In the genomic region with DNA sequence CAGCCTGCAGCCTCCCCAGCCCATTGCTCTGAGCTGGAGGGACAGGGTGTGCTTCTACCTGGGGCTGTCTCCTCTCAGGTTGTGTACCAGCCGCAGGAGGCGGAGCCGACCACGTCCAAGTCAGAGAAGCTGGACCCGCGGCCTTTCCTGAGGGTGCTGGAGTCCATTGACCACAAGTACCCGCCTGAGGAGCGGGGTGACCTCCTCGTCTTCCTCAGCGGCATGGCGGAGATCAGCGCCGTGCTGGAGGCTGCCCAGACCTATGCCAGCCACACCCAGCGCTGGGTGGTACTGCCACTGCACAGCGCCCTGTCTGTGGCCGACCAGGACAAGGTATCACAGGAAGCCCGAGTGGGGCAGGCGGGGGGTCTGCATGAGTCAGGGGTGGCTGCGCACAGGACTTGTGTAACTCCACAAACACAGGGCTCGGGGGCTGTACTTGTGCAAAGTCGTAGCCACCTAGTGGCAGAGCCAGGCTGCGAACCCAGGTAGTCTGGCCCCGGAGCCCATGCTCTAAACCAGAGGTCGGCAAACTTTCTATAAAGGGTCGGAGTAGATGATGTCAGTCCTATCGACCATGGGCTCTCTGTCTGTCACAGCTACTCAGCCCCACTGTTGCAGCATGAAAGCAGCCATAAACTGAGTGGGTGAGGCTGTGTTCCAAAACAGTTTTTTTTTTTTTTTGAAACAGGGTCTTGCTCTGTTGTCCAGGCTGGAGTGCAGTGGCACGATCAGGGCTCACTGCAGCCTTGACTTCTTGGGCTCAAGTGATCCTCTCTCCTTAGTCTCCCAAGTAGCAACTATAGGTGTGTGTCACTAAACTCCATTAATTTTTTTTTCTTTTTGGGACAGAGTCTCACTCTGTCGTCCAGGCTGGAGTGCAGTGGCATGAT, we compare ENCODE assay signal across 16 cellular contexts. TPM values are rescaled to one million over a fixed set of nuclear protein-coding genes. Genes with fewer than 3 reads are reported as not detected.
DNase-seq lines count a peak whose midpoint lies in the region; TF ChIP-seq lines count a peak whose summit lies in the region.
"Had no signal": no experiment of that assay in that cellular context is flagged by ENCODE, and none has a peak within 500 bp of the region (broad histone marks: within the 10 kb centered on the region; RNA-seq: fewer than 3 reads in every experiment).

No MANE protein-coding gene starts in this region.

- no peak overlapping the region for H2AFZ ChIP-seq in H9 (ENCODE audit: low read length)

- H3K9ac ChIP-seq in H9 (ENCODE audit: extremely low read depth, insufficient read length, low read length): no peak overlapping the region

- no peak overlapping the region for H2BK12ac ChIP-seq in H9 (ENCODE audit: insufficient read length, low read depth, low read length)

- TF ChIP-seq CTCF in H9 (conservative IDR thresholded peaks at IDR 0.05) (peak; percentile 67), astrocyte of the cerebellum (IDR thresholded peaks at IDR 0.05; ENCODE audit: low read depth, low read length, missing control alignments) (peak; percentile 32), neural crest cell (conservative IDR thresholded peaks at IDR 0.05) (peak; percentile 31), GM20000 (IDR thresholded peaks at IDR 0.05; ENCODE audit: extremely low read depth, missing control alignments) (no peak)

- H3K27ac ChIP-seq in H9 (ENCODE audit: insufficient read length, low read depth, low read length): no peak overlapping the region
- H3K27ac ChIP-seq: prostate gland had no signal

- H3K36me3 Mint-ChIP-seq in H9 (ENCODE audit: insufficient read depth in 1 of 3, low read depth in 3 of 3) (peaks cover 75 to 95% (median 94%) of the 10 kb centered on the region in 3 experiments), neural crest cell (ENCODE audit: low read depth) (peaks cover 28% of the 10 kb centered on the region)
- H3K36me3 Mint-ChIP-seq in activated CD4-positive, alpha-beta memory T cell treated with anti-CD3 and anti-CD28 coated beads for 36 hours: peaks cover 67% of the 10 kb centered on the region

- WGBS in H9 (ENCODE audit: extremely low coverage, insufficient read length, low lambda C conversion rate): no CpG with 5 or more reads among the region's 28 CpGs

- no peak overlapping the region for H2AK5ac ChIP-seq in H9 (ENCODE audit: insufficient read length, low read length)

- H3K4me1 ChIP-seq in H9 (ENCODE audit: insufficient read depth, low read length): no peaks in the 10 kb centered on the region
- H3K4me1 ChIP-seq: prostate gland had no signal

- H3K27me3 ChIP-seq in H9 (ENCODE audit: insufficient read depth, low read length): no peaks in the 10 kb centered on the region

- H3K14ac ChIP-seq in H9 (ENCODE audit: insufficient read depth, low read length): no peak overlapping the region

- no peaks in the 10 kb centered on the region for H3K9me3 Mint-ChIP-seq in H9
- no peaks in the 10 kb centered on the region for H3K9me3 Mint-ChIP-seq in neural crest cell
- H3K9me3 Mint-ChIP-seq in activated CD4-positive, alpha-beta memory T cell treated with anti-CD3 and anti-CD28 coated beads for 36 hours: no peaks in the 10 kb centered on the region
- H3K9me3 Mint-ChIP-seq: memory B cell had no signal

- H4K91ac ChIP-seq in H9 (ENCODE audit: insufficient read length, low read depth, low read length): no peak overlapping the region

- DNase-seq in DMS 273 (lab: John Stamatoyannopoulos, UW; ENCODE audit: unreplicated experiment) (peak; percentile 30), DMS 273 treated with DMSO at 0.1 percent for 48 hours (lab: John Stamatoyannopoulos, UW) (no peak), H9 (peak; percentile 64), astrocyte of the cerebellum (ENCODE audit: low read depth) (no peak), neural crest cell (ENCODE audit: low read depth, low spot score) (no peak), GM20000 (ENCODE audit: low spot score) (no peak), NCI-H510A (lab: John Stamatoyannopoulos, UW) (no peak)
- DNase-seq in activated CD4-positive, alpha-beta memory T cell treated with anti-CD3 and anti-CD28 coated beads for 36 hours: no peak
- DNase-seq: hippocampal formation, NCI-H146, substantia nigra, T-helper 2 cell had no signal

- no peak overlapping the region for H2BK15ac ChIP-seq in H9 (ENCODE audit: low read depth, low read length)

- H3K4ac ChIP-seq in H9 (ENCODE audit: low read depth, low read length): no peak overlapping the region

- H3K4me1 Mint-ChIP-seq in H9 (peaks cover 0 to 2% of the 10 kb centered on the region in 2 experiments; a peak in 1 of 4 replicates), neural crest cell (no peaks in the 10 kb centered on the region)
- peaks cover 8% of the 10 kb centered on the region for H3K4me1 Mint-ChIP-seq in activated CD4-positive, alpha-beta memory T cell treated with anti-CD3 and anti-CD28 coated beads for 36 hours (ENCODE audit: low read depth)

- intact Hi-C loops in activated CD4-positive, alpha-beta memory T cell treated with anti-CD3 and anti-CD28 coated beads for 36 hours (cut with micrococcal nuclease): no loop called here

- H3K27me3 Mint-ChIP-seq in H9 (ENCODE audit: low read depth): no peaks in the 10 kb centered on the region
- no peaks in the 10 kb centered on the region for H3K27me3 Mint-ChIP-seq in neural crest cell (ENCODE audit: low read depth)
- no peaks in the 10 kb centered on the region for H3K27me3 Mint-ChIP-seq in activated CD4-positive, alpha-beta memory T cell treated with anti-CD3 and anti-CD28 coated beads for 36 hours
- H3K27me3 Mint-ChIP-seq: memory B cell had no signal

- no peak overlapping the region for H3K4me2 ChIP-seq in H9 (ENCODE audit: insufficient read depth, insufficient read length, low read length)

- H3K4me3 Mint-ChIP-seq in H9 (no peak overlapping the region), neural crest cell (no peak overlapping the region)
- no peak overlapping the region for H3K4me3 Mint-ChIP-seq in activated CD4-positive, alpha-beta memory T cell treated with anti-CD3 and anti-CD28 coated beads for 36 hours
- H3K4me3 Mint-ChIP-seq: memory B cell had no signal

- H3K27ac Mint-ChIP-seq in H9 (no peak overlapping the region), neural crest cell (ENCODE audit: unreplicated experiment) (no peak overlapping the region)
- H3K27ac Mint-ChIP-seq in activated CD4-positive, alpha-beta memory T cell treated with anti-CD3 and anti-CD28 coated beads for 36 hours: no peak overlapping the region
- H3K27ac Mint-ChIP-seq: memory B cell had no signal

- H4K8ac ChIP-seq in H9 (replicated peaks; ENCODE audit: insufficient read length, low read depth, low read length): no peak overlapping the region

- H2BK20ac ChIP-seq in H9 (ENCODE audit: low read depth, low read length, poor library complexity, severe bottlenecking): no peak overlapping the region

- no peak overlapping the region for H2BK5ac ChIP-seq in H9 (ENCODE audit: insufficient read length, low read length)

- no peak overlapping the region for H3T11ph ChIP-seq in H9 (ENCODE audit: low read length)

- in situ Hi-C loops in astrocyte of the cerebellum (cut with HindIII; ENCODE audit: low sequenced_read_pairs): no loop called here

- no peaks in the 10 kb centered on the region for H3K23me2 ChIP-seq in H9 (ENCODE audit: insufficient read length, low read depth, low read length, poor library complexity, severe bottlenecking)

- H3K79me2 ChIP-seq in H9 (ENCODE audit: insufficient read depth, low read length): no peaks in the 10 kb centered on the region

- H3K79me1 ChIP-seq in H9 (ENCODE audit: insufficient read depth, low read depth, low read length, poor library complexity, severe bottlenecking): no peaks in the 10 kb centered on the region

- no peak overlapping the region for H3K4me3 ChIP-seq in astrocyte of the cerebellum (ENCODE audit: low read depth, low read length)
- H3K4me3 ChIP-seq: prostate gland had no signal

- POLR2A ChIA-PET in activated CD4-positive, alpha-beta memory T cell treated with anti-CD3 and anti-CD28 coated beads for 36 hours (lab: Charles Lee): interaction anchor here (0.6 kb wide), 1 partner anchor 27 kb away, joined by 4 read pairs; no protein-coding TSS in a partner anchor

- no peak overlapping the region for H2BK120ac ChIP-seq in H9 (ENCODE audit: low read depth, low read length, poor library complexity, severe bottlenecking)

- no peaks in the 10 kb centered on the region for H3K9me3 ChIP-seq in H9 (ENCODE audit: control insufficient read depth, low read depth, low read length)
- H3K9me3 ChIP-seq: prostate gland had no signal

- CTCF ChIA-PET in activated CD4-positive, alpha-beta memory T cell treated with anti-CD3 and anti-CD28 coated beads for 36 hours (lab: Charles Lee): interaction anchor here (1.2 to 2.3 kb wide), 2 partner anchors 9 to 53 kb away, joined by 3 to 12 read pairs; partner anchors contain the start of gene DHX34

- no peak overlapping the region for H3K23ac ChIP-seq in H9 (ENCODE audit: insufficient read length, low read depth, low read length)

- no peaks in the 10 kb centered on the region for H4K20me1 ChIP-seq in H9 (ENCODE audit: control insufficient read depth, insufficient read depth, insufficient read length)

- H3K56ac ChIP-seq in H9 (ENCODE audit: insufficient read length, low read depth, low read length): no peak overlapping the region

- no peak overlapping the region for H4K5ac ChIP-seq in H9 (ENCODE audit: insufficient read length, low read depth, low read length)

- H3K18ac ChIP-seq in H9 (ENCODE audit: insufficient read length, low read depth, low read length): no peak overlapping the region

RNA-seq across cellular contexts. Expression of gene DHX34, which starts 8.9 kb away (rescaled TPM):
- total RNA-seq in H9 (2021) (38.2 and 38.3 TPM in 2 replicates), neural crest cell (31.6 and 32.4 TPM in 2 replicates)
- 10 to 100 TPM; 12.7 to 15.7 TPM for total RNA-seq in activated CD4-positive, alpha-beta memory T cell treated with anti-CD3 and anti-CD28 coated beads for 36 hours

RNA-seq across cellular contexts. Expression of gene C5AR2, which starts 26.1 kb away (rescaled TPM):
- total RNA-seq in H9 (2021): not detected in 2 replicates
- not detected in 2 replicates for total RNA-seq in neural crest cell
- under 1 TPM; 0.05 to 0.07 TPM for total RNA-seq in activated CD4-positive, alpha-beta memory T cell treated with anti-CD3 and anti-CD28 coated beads for 36 hours
- total RNA-seq: A172, G401 had no signal

RNA-seq across cellular contexts. Expression of gene C5AR1, which starts 48.4 kb away (rescaled TPM):
- 1.8 TPM in 2 replicates for total RNA-seq in H9 (2021)
- total RNA-seq in neural crest cell: 0.44 TPM in 1 of 2 replicates, not detected in the other
- under 1 TPM in 1 of 2 experiments, not detected in 1; 0.48 TPM for total RNA-seq in activated CD4-positive, alpha-beta memory T cell treated with anti-CD3 and anti-CD28 coated beads for 36 hours
- total RNA-seq: A172 had no signal

Comparison
In these comparisons a context has a peak if more than half of its experiments do, and no peak if none do; other contexts are left out.
1. DNase-seq: peak in DMS 273 (single experiment) and H9 (single experiment); none in DMS 273 treated with DMSO at 0.1 percent for 48 hours (single experiment), astrocyte of the cerebellum (single experiment), neural crest cell (single experiment), GM20000 (single experiment), activated CD4-positive, alpha-beta memory T cell treated with anti-CD3 and anti-CD28 coated beads for 36 hours (single experiment) and NCI-H510A (single experiment).